Comparison of ENCODE assay signal across 1 cellular context in genomic region chr1:202692959-202693555, GRCh38.
A peak's percentile ranks its signal among the peaks of the same experiment; 100 is the strongest.
TF ChIP-seq lines count a peak whose summit lies in the region.

No MANE protein-coding gene starts in this region.

TF ChIP-seq in HepG2, 621 proteins besides CTCF, POLR2A, EP300 and RAD21 (continued from another document and continues in another):
- TF ChIP-seq TERF1 (CRISPR knock-in tag; IDR thresholded peaks at IDR 0.05) (no peak), ZNF180 (CRISPR knock-in tag; IDR thresholded peaks at IDR 0.05; ENCODE audit: borderline replicate concordance, low read depth) (no peak), ARID5B (CRISPR knock-in tag; IDR thresholded peaks at IDR 0.05) (peak; percentile 42), GZF1 (CRISPR knock-in tag; IDR thresholded peaks at IDR 0.05) (no peak), ARID2 (CRISPR knock-in tag; IDR thresholded peaks at IDR 0.05; ENCODE audit: borderline replicate concordance) (no peak), YEATS2 (CRISPR knock-in tag; IDR thresholded peaks at IDR 0.05; ENCODE audit: borderline replicate concordance) (peak; percentile 71; the same call in 1 of the 2 replicates), RFXANK (CRISPR knock-in tag; IDR thresholded peaks at IDR 0.05) (no peak), EEA1 (CRISPR knock-in tag; IDR thresholded peaks at IDR 0.05; ENCODE audit: borderline replicate concordance) (no peak), PHF5A (CRISPR knock-in tag; IDR thresholded peaks at IDR 0.05; ENCODE audit: low read depth, unreplicated experiment) (no peak), GATA4 (IDR thresholded peaks at IDR 0.05; ENCODE audit: borderline replicate concordance, low read depth) (no peak), TP53 (CRISPR knock-in tag; conservative IDR thresholded peaks at IDR 0.05) (no peak), RAD51 (IDR thresholded peaks at IDR 0.05; ENCODE audit: borderline replicate concordance) (no peak), MXD4 (CRISPR knock-in tag; IDR thresholded peaks at IDR 0.05) (peak; percentile 71; the same call in 1 of the 2 replicates), TSC22D2 (CRISPR knock-in tag; IDR thresholded peaks at IDR 0.05; ENCODE audit: borderline replicate concordance) (peak; percentile 98), ATF2 (CRISPR knock-in tag; IDR thresholded peaks at IDR 0.05) (peak; percentile 72), ZNF142 (CRISPR knock-in tag; IDR thresholded peaks at IDR 0.05) (no peak), MEIS2 (CRISPR knock-in tag; IDR thresholded peaks at IDR 0.05) (no peak), WIZ (CRISPR knock-in tag; IDR thresholded peaks at IDR 0.05) (peak; percentile 98), MXD3 (CRISPR knock-in tag; IDR thresholded peaks at IDR 0.05) (peak; percentile 61; the same call in 1 of the 2 replicates), NR2F2 (IDR thresholded peaks at IDR 0.05; ENCODE audit: borderline replicate concordance, low read depth) (no peak), ZNF776 (CRISPR knock-in tag; IDR thresholded peaks at IDR 0.05) (no peak), REXO4 (CRISPR knock-in tag; IDR thresholded peaks at IDR 0.05; ENCODE audit: borderline replicate concordance) (no peak), ZIK1 (CRISPR knock-in tag; IDR thresholded peaks at IDR 0.05; ENCODE audit: borderline replicate concordance, low read depth) (no peak), ZNF563 (CRISPR knock-in tag; IDR thresholded peaks at IDR 0.05) (peak; percentile 47; the same call in 1 of the 2 replicates), PAX8 (CRISPR knock-in tag; IDR thresholded peaks at IDR 0.05; ENCODE audit: borderline replicate concordance) (no peak), ZNF737 (CRISPR knock-in tag; IDR thresholded peaks at IDR 0.05; ENCODE audit: borderline replicate concordance) (peak; percentile 56; the same call in 1 of the 2 replicates), TMF1 (CRISPR knock-in tag; IDR thresholded peaks at IDR 0.05; ENCODE audit: low read depth) (0 out of 2 replicates have a peak, but pooled peaks have one; percentile 65), KAT8 (CRISPR knock-in tag; IDR thresholded peaks at IDR 0.05) (peak; percentile 60; the same call in 1 of the 2 replicates), FOXA3 (CRISPR knock-in tag; IDR thresholded peaks at IDR 0.05) (peak; percentile 48; the same call in 1 of the 2 replicates), RFX5 (IDR thresholded peaks at IDR 0.05; ENCODE audit: low read depth, low read length) (no peak), ZNF432 (CRISPR knock-in tag; IDR thresholded peaks at IDR 0.05; ENCODE audit: borderline replicate concordance) (no peak), BORCS8-MEF2B (CRISPR knock-in tag; IDR thresholded peaks at IDR 0.05) (peak; percentile 88), KDM3A (CRISPR knock-in tag; IDR thresholded peaks at IDR 0.05; ENCODE audit: low read depth) (no peak), SIX4 (CRISPR knock-in tag; IDR thresholded peaks at IDR 0.05) (peak; percentile 76; the same call in 1 of the 2 replicates), SUZ12 (IDR thresholded peaks at IDR 0.05; ENCODE audit: low read depth, low read length) (no peak), CREB1 (IDR thresholded peaks at IDR 0.05) (no peak), CREB1 (CRISPR knock-in tag; IDR thresholded peaks at IDR 0.05) (no peak), ZNF331 (CRISPR knock-in tag; IDR thresholded peaks at IDR 0.05) (peak; percentile 94), ZNF317 (CRISPR knock-in tag; IDR thresholded peaks at IDR 0.05) (no peak), PLRG1 (conservative IDR thresholded peaks at IDR 0.05) (no peak), ZNF382 (CRISPR knock-in tag; IDR thresholded peaks at IDR 0.05; ENCODE audit: borderline replicate concordance) (no peak)
- TF ChIP-seq, protein P1, sequence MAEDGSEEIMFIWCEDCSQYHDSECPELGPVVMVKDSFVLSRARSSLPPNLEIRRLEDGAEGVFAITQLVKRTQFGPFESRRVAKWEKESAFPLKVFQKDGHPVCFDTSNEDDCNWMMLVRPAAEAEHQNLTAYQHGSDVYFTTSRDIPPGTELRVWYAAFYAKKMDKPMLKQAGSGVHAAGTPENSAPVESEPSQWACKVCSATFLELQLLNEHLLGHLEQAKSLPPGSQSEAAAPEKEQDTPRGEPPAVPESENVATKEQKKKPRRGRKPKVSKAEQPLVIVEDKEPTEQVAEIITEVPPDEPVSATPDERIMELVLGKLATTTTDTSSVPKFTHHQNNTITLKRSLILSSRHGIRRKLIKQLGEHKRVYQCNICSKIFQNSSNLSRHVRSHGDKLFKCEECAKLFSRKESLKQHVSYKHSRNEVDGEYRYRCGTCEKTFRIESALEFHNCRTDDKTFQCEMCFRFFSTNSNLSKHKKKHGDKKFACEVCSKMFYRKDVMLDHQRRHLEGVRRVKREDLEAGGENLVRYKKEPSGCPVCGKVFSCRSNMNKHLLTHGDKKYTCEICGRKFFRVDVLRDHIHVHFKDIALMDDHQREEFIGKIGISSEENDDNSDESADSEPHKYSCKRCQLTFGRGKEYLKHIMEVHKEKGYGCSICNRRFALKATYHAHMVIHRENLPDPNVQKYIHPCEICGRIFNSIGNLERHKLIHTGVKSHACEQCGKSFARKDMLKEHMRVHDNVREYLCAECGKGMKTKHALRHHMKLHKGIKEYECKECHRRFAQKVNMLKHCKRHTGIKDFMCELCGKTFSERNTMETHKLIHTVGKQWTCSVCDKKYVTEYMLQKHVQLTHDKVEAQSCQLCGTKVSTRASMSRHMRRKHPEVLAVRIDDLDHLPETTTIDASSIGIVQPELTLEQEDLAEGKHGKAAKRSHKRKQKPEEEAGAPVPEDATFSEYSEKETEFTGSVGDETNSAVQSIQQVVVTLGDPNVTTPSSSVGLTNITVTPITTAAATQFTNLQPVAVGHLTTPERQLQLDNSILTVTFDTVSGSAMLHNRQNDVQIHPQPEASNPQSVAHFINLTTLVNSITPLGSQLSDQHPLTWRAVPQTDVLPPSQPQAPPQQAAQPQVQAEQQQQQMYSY (CRISPR knock-in tag; IDR thresholded peaks at IDR 0.05): no peak
- TF ChIP-seq, protein P2, sequence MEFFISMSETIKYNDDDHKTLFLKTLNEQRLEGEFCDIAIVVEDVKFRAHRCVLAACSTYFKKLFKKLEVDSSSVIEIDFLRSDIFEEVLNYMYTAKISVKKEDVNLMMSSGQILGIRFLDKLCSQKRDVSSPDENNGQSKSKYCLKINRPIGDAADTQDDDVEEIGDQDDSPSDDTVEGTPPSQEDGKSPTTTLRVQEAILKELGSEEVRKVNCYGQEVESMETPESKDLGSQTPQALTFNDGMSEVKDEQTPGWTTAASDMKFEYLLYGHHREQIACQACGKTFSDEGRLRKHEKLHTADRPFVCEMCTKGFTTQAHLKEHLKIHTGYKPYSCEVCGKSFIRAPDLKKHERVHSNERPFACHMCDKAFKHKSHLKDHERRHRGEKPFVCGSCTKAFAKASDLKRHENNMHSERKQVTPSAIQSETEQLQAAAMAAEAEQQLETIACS (CRISPR knock-in tag; IDR thresholded peaks at IDR 0.05): no peak
- TF ChIP-seq, protein P3, sequence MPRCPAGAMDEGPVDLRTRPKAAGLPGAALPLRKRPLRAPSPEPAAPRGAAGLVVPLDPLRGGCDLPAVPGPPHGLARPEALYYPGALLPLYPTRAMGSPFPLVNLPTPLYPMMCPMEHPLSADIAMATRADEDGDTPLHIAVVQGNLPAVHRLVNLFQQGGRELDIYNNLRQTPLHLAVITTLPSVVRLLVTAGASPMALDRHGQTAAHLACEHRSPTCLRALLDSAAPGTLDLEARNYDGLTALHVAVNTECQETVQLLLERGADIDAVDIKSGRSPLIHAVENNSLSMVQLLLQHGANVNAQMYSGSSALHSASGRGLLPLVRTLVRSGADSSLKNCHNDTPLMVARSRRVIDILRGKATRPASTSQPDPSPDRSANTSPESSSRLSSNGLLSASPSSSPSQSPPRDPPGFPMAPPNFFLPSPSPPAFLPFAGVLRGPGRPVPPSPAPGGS (CRISPR knock-in tag; IDR thresholded peaks at IDR 0.05): no peak
- TF ChIP-seq, protein P4, sequence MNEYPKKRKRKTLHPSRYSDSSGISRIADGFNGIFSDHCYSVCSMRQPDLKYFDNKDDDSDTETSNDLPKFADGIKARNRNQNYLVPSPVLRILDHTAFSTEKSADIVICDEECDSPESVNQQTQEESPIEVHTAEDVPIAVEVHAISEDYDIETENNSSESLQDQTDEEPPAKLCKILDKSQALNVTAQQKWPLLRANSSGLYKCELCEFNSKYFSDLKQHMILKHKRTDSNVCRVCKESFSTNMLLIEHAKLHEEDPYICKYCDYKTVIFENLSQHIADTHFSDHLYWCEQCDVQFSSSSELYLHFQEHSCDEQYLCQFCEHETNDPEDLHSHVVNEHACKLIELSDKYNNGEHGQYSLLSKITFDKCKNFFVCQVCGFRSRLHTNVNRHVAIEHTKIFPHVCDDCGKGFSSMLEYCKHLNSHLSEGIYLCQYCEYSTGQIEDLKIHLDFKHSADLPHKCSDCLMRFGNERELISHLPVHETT (CRISPR knock-in tag; conservative IDR thresholded peaks at IDR 0.05): no peak
